In genomic region chr9:97889941-97890557, GRCh38 we compare ENCODE assay signal across 1 cellular context.
TF ChIP-seq lines count a peak whose summit lies in the region.

No MANE protein-coding gene starts in this region.

TF ChIP-seq in IMR-90, 13 proteins besides CTCF, POLR2A, EP300 and RAD21:
- peak; percentile 34; the same call in 1 of the 2 replicates for TF ChIP-seq SMC3 (IDR thresholded peaks at IDR 0.05; ENCODE audit: low read depth, low read length)
- TF ChIP-seq MAFK (IDR thresholded peaks at IDR 0.05; ENCODE audit: low read depth, low read length), result no peak
